Comparison of ENCODE assay signal across 13 cellular contexts in genomic region chr2:86042256-86043168, GRCh38.
DNase-seq lines count a peak whose midpoint lies in the region; ATAC-seq lines count a peak whose summit lies in the region.
"Had no signal": no experiment of that assay in that cellular context is flagged by ENCODE, and none has a peak within 500 bp of the region (broad histone marks: within the 10 kb centered on the region; RNA-seq: fewer than 3 reads in every experiment).

No MANE protein-coding gene starts in this region.

- no peak for DNase-seq in activated naive CD4-positive, alpha-beta T cell treated with anti-CD3 and anti-CD28 coated beads, Interleukin-2, amount 50 U/mL, for 16 hours
- no peak for DNase-seq in immature natural killer cell
- DNase-seq in stimulated activated CD8-positive, alpha-beta memory T cell treated with anti-CD3 and anti-CD28 coated beads, Interleukin-4, amount 100 ng/mL, for 48 hours: peak; percentile 21
- DNase-seq in stimulated activated CD4-positive, alpha-beta T cell treated with anti-CD3 and anti-CD28 coated beads, Interleukin-4, amount 100 ng/mL, for 4 hours: no peak
- DNase-seq: effector memory CD4-positive, alpha-beta T cell; KBM-7; NCI-H1092; NCI-H2171 treated with DMSO at 0.1 percent for 48 hours had no signal

- H3K4me3 Mint-ChIP-seq in activated naive CD4-positive, alpha-beta T cell treated with anti-CD3 and anti-CD28 coated beads, Interleukin-2, amount 50 U/mL, for 24 hours: no peak overlapping the region
- H3K4me3 Mint-ChIP-seq in IgD-negative memory B cell (no peak overlapping the region), immature natural killer cell (no peak overlapping the region)

- peak overlapping the region; percentile 88 for H3K27ac Mint-ChIP-seq in activated naive CD4-positive, alpha-beta T cell treated with anti-CD3 and anti-CD28 coated beads, Interleukin-2, amount 50 U/mL, for 24 hours
- peak overlapping the region; percentile 21 to 65 (median 28) for H3K27ac Mint-ChIP-seq in IgD-negative memory B cell
- peak overlapping the region in 4 of 6 donors; percentile 42 to 72 (median 60) for H3K27ac Mint-ChIP-seq in immature natural killer cell

- H3K27me3 Mint-ChIP-seq in activated naive CD4-positive, alpha-beta T cell treated with anti-CD3 and anti-CD28 coated beads, Interleukin-2, amount 50 U/mL, for 24 hours: no peaks in the 10 kb centered on the region
- no peaks in the 10 kb centered on the region for H3K27me3 Mint-ChIP-seq in IgD-negative memory B cell
- peaks cover 14 to 22% (median 21%) of the 10 kb centered on the region in 3 donors for H3K27me3 Mint-ChIP-seq in immature natural killer cell (ENCODE audit: low read depth in 3 of 3)

- H3K36me3 Mint-ChIP-seq in activated naive CD4-positive, alpha-beta T cell treated with anti-CD3 and anti-CD28 coated beads, Interleukin-2, amount 50 U/mL, for 24 hours: peaks cover 29% of the 10 kb centered on the region
- H3K36me3 Mint-ChIP-seq in IgD-negative memory B cell (peaks cover 10% of the 10 kb centered on the region), immature natural killer cell (peaks cover 37 to 46% (median 38%) of the 10 kb centered on the region in 3 donors)

- H3K9me3 Mint-ChIP-seq in activated naive CD4-positive, alpha-beta T cell treated with anti-CD3 and anti-CD28 coated beads, Interleukin-2, amount 50 U/mL, for 24 hours: no peaks in the 10 kb centered on the region
- H3K9me3 Mint-ChIP-seq in IgD-negative memory B cell (no peaks in the 10 kb centered on the region), immature natural killer cell (no peaks in the 10 kb centered on the region)

- H3K4me1 Mint-ChIP-seq in activated naive CD4-positive, alpha-beta T cell treated with anti-CD3 and anti-CD28 coated beads, Interleukin-2, amount 50 U/mL, for 24 hours: peaks cover 55% of the 10 kb centered on the region
- H3K4me1 Mint-ChIP-seq in IgD-negative memory B cell: peaks cover 22 to 24% (median 22%) of the 10 kb centered on the region in 3 donors
- H3K4me1 Mint-ChIP-seq in immature natural killer cell: peaks cover 34 to 45% of the 10 kb centered on the region in 2 donors

- no peak for ATAC-seq in GM21367 (IDR thresholded peaks at IDR 0.05; ENCODE audit: unreplicated experiment)
- no peak for ATAC-seq in GM21737 (IDR thresholded peaks at IDR 0.05; ENCODE audit: unreplicated experiment)
- ATAC-seq: left colon had no signal

Comparison
In these comparisons a context has a peak if more than half of its experiments do, and no peak if none do; other contexts are left out.
1. H3K27ac Mint-ChIP-seq: peak in every context shown above with its lines; median percentile 88 in activated naive CD4-positive, alpha-beta T cell treated with anti-CD3 and anti-CD28 coated beads, Interleukin-2, amount 50 U/mL, for 24 hours; 60 in immature natural killer cell; 28 in IgD-negative memory B cell.